ENCODE assay signal across 1 cellular context in the genomic region with DNA sequence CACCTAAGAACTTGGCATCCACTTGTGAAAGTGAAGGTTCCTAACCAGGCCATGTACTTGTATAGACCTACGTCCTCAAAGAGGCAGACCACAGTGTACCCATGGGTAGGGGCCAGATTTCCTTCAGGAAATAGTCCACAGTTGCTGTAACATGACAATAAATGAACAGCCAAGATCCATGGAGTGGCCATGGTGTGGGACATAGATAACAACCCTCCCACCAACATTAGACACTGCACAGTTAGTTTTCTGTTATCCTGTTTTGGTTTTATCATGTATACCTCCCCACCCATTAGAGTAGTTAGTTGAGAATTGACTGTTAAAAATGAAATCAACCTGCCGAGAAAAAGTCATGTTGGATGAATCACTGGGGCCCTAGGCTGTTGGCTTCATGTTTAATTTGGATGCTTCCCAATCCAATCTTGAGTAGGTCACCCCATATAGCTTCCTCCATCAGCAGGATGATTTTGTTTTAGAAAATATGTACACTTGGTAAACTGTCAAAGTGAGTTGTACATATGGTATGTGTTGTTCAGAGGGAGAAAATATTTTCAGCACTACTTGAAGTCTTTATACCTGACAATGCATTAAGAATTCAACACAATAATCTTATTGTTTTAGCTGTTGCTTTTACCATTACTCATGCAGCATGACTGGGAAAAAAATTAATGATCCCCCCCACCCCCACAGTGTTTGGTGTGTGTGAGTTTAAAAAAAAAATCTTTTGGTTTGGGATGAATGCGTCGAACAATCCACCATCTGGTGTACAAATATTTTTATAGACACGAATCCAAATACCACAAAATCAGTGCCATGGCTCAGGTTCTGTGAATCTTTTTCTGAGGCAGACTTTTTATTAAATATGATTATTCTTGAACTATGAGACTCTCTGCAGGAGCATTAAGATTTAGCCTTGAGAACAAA.
TF ChIP-seq lines count a peak whose summit lies in the region.

No MANE protein-coding gene starts in this region.

TF ChIP-seq in GM23338, 12 proteins besides CTCF, POLR2A, EP300 and RAD21 (continued from another document):
- TF ChIP-seq REST (IDR thresholded peaks at IDR 0.05; ENCODE audit: unreplicated experiment) (no peak), ZNF331 (CRISPR knock-in tag; IDR thresholded peaks at IDR 0.05; ENCODE audit: low read depth) (no peak), ZNF462 (CRISPR knock-in tag; IDR thresholded peaks at IDR 0.05) (no peak)
- TF ChIP-seq, protein P1, sequence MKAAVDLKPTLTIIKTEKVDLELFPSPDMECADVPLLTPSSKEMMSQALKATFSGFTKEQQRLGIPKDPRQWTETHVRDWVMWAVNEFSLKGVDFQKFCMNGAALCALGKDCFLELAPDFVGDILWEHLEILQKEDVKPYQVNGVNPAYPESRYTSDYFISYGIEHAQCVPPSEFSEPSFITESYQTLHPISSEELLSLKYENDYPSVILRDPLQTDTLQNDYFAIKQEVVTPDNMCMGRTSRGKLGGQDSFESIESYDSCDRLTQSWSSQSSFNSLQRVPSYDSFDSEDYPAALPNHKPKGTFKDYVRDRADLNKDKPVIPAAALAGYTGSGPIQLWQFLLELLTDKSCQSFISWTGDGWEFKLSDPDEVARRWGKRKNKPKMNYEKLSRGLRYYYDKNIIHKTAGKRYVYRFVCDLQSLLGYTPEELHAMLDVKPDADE (IDR thresholded peaks at IDR 0.05): no peak
